Comparison of ENCODE assay signal across 31 cellular contexts in the genomic region with DNA sequence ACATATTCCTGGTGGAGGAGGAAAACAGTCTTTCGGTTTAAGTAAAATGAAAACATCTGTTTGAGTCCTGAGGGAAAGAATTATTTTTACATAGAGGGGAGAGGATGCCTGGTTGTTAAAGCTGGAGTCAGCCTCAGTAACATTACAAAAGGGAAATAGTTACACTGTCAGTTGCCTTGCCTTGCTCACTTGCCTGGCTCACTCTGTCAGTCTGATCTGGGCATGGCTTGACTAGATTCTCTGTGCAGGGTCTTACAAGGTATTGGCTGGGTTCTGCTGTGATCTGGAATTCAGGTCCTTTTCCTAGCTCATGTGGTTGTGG. TPM values are rescaled to one million over a fixed set of nuclear protein-coding genes. Genes with fewer than 3 reads are reported as not detected.
DNase-seq lines count a peak whose midpoint lies in the region; ATAC-seq, FAIRE-seq and TF ChIP-seq lines count a peak whose summit lies in the region.
"Had no signal": no experiment of that assay in that cellular context is flagged by ENCODE, and none has a peak within 500 bp of the region (broad histone marks: within the 10 kb centered on the region; RNA-seq: fewer than 3 reads in every experiment).

No MANE protein-coding gene starts in this region.

- no peak overlapping the region for H4K91ac ChIP-seq in H1 (replicated peaks; ENCODE audit: insufficient read length, low read length)

- no peak overlapping the region for H2BK12ac ChIP-seq in H1 (ENCODE audit: low read depth, low read length)

- POLR2A ChIA-PET in WTC11 (lab: Charles Lee) (no interaction called here), H1 (lab: Charles Lee; ENCODE audit: partially characterized antibody) (interaction anchor here (2.0 kb wide), 1 partner anchor 13 kb away, joined by 4 read pairs; no protein-coding TSS in a partner anchor)

- H3K23me2 ChIP-seq in H1 (ENCODE audit: low read depth, low read length), result no peaks in the 10 kb centered on the region

- H3K9me3 Mint-ChIP-seq in WTC11 (peaks cover 21% of the 10 kb centered on the region), neural progenitor cell (peaks cover 5% of the 10 kb centered on the region)
- H3K9me3 Mint-ChIP-seq: activated CD4-positive, alpha-beta memory T cell treated with anti-CD3 and anti-CD28 coated beads, Interleukin-2, amount 10 ng/mL, durations not matched to agents 7 days and 5 days; activated naive CD8-positive, alpha-beta T cell treated with anti-CD3 and anti-CD28 coated beads for 36 hours; effector memory CD8-positive, alpha-beta T cell had no signal

- H3K4me2 ChIP-seq in H1 (ENCODE audit: insufficient read depth in 1 of 2, low read depth in 2 of 2, low read length in 2 of 2), result no peak overlapping the region
- no peak overlapping the region for H3K4me2 ChIP-seq in neural progenitor cell

- H3K27me3 Mint-ChIP-seq in WTC11 (ENCODE audit: low read depth), result no peaks in the 10 kb centered on the region
- no peaks in the 10 kb centered on the region for H3K27me3 Mint-ChIP-seq in neural progenitor cell (ENCODE audit: insufficient read depth, low read depth)
- H3K27me3 Mint-ChIP-seq: activated naive CD8-positive, alpha-beta T cell treated with anti-CD3 and anti-CD28 coated beads for 36 hours; effector memory CD8-positive, alpha-beta T cell had no signal

- no peak overlapping the region for H3K23ac ChIP-seq in H1 (ENCODE audit: insufficient read length)

- H3K4me1 Mint-ChIP-seq in WTC11 (peaks cover 14% of the 10 kb centered on the region), neural progenitor cell (peaks cover 10% of the 10 kb centered on the region)
- H3K4me1 Mint-ChIP-seq: activated CD4-positive, alpha-beta memory T cell treated with anti-CD3 and anti-CD28 coated beads, Interleukin-2, amount 10 ng/mL, durations not matched to agents 7 days and 5 days had no signal

- in situ Hi-C loops in GM13977 (cut with MboI; ENCODE audit: low pct_unique_long_range_greater_than_20kb, low sequenced_read_pairs, unreplicated experiment), result no loop called here

- no peak overlapping the region for H4K5ac ChIP-seq in H1 (ENCODE audit: insufficient read length, low read depth, low read length)

- H2BK20ac ChIP-seq in H1 (ENCODE audit: low read length), result no peak overlapping the region

- H3K4me3 ChIP-seq in AG09309 (ENCODE audit: control insufficient read depth, low read depth, low read length) (no peak overlapping the region), H1 (ENCODE audit: extremely low read depth in 1 of 4, insufficient read depth in 2 of 4, low read depth in 3 of 4, low read length in 4 of 4) (no peak overlapping the region), neural progenitor cell (no peak overlapping the region), lower leg skin (ENCODE audit: low read depth, poor library complexity, severe bottlenecking) (no peak overlapping the region)
- H3K4me3 ChIP-seq: lower lobe of right lung had no signal

- peak; percentile 8 for DNase-seq in AG09309 (ENCODE audit: low read depth)
- DNase-seq in WTC11 (ENCODE audit: low spot score), result no peak
- no peak for DNase-seq in H1 (ENCODE audit: low read depth in 1 of 2, low spot score in 2 of 2)
- no peak for DNase-seq in neural progenitor cell (ENCODE audit: low spot score)
- no peak for DNase-seq in lower leg skin (ENCODE audit: low spot score in 2 of 2)
- DNase-seq in left cardiac atrium, result no peak
- no peak for DNase-seq in NCI-H187 (lab: John Stamatoyannopoulos, UW)
- DNase-seq in GM13977 (ENCODE audit: low spot score), result no peak
- DNase-seq: activated CD4-positive, alpha-beta memory T cell treated with anti-CD3 and anti-CD28 coated beads, Interleukin-2, amount 10 ng/mL, durations not matched to agents 7 days and 5 days; activated naive CD8-positive, alpha-beta T cell treated with anti-CD3 and anti-CD28 coated beads for 36 hours; C1 segment of cervical spinal cord; cerebellar nuclear complex; DND-41; effector memory CD8-positive, alpha-beta T cell; HCEC 1CT; IMR-90; islet precursor cell; lower lobe of right lung; NCI-H2081; NCI-H345; NCI-H774; Right ventricle myocardium superior; small intestine; stimulated activated CD4-positive, alpha-beta T cell treated with anti-CD3 and anti-CD28 coated beads, Interleukin-1b, Interleukin-23, amount 100 ng/mL, for 48 hours had no signal

- H2BK15ac ChIP-seq in H1 (ENCODE audit: low read length), result no peak overlapping the region

- CTCF ChIA-PET in WTC11 (lab: Charles Lee) (interaction anchor here (1.0 kb wide), 1 partner anchor 351 kb away, joined by 3 read pairs; no protein-coding TSS in a partner anchor), H1 (lab: Charles Lee; ENCODE audit: partially characterized antibody) (interaction anchor here (1.3 to 4.5 kb wide), 3 partner anchors 11 to 521 kb away, joined by 3 to 23 read pairs (median 7); no protein-coding TSS in a partner anchor)

- no peaks in the 10 kb centered on the region for H3K27me3 ChIP-seq in H1 (replicated peaks in 1 of 4; ENCODE audit: control insufficient read depth in 3 of 4, extremely low read depth in 1 of 4, insufficient read depth in 3 of 4, low read length in 3 of 4)
- H3K27me3 ChIP-seq in neural progenitor cell, result no peaks in the 10 kb centered on the region
- H3K27me3 ChIP-seq: neutrophil had no signal

- H3K56ac ChIP-seq in H1 (replicated peaks; ENCODE audit: insufficient read length, low read depth, low read length), result no peak overlapping the region

- H2AFZ ChIP-seq in H1 (ENCODE audit: low read length) (peak overlapping the region; percentile 58; the same call in 1 of the 2 replicates), neural progenitor cell (replicated peaks) (peak overlapping the region; percentile 42)

- TF ChIP-seq RAD21 in H1 (IDR thresholded peaks at IDR 0.05 in 1 of 2, conservative IDR thresholded peaks at IDR 0.05 in 1 of 2; ENCODE audit: low read depth in 2 of 2, low read length in 2 of 2), result no peak

- TF ChIP-seq POLR2A in H1 (IDR thresholded peaks at IDR 0.05; ENCODE audit: control extremely low read depth in 1 of 2, low read depth in 2 of 2, low read length in 2 of 2), result no peak
- TF ChIP-seq POLR2A in lower leg skin (IDR thresholded peaks at IDR 0.05), result no peak

- WGBS in H1 (ENCODE audit: extremely low coverage in 1 of 2, insufficient coverage in 1 of 2, insufficient read length in 1 of 2, insufficient replicate concordance in 2 of 2, low coverage in 1 of 2, low lambda C conversion rate in 2 of 2, missing lambda C conversion rate in 1 of 2), 2 experiments, result 82% methylated on average over 1 of the region's 1 CpG; no CpG with 5 or more reads in 1 of the 2 experiments
- WGBS in lower leg skin, 2 donors, result 47 to 70% methylated on average over 1 of the region's 1 CpG

- H4K20me1 ChIP-seq in H1 (replicated peaks in 1 of 2; ENCODE audit: control insufficient read depth in 1 of 2, insufficient read depth in 2 of 2, low read length in 2 of 2) (no peaks in the 10 kb centered on the region), neural progenitor cell (ENCODE audit: low read depth) (no peaks in the 10 kb centered on the region)

- H3F3A ChIP-seq in neural progenitor cell (ENCODE audit: low read depth), result no peaks in the 10 kb centered on the region

- no peak overlapping the region for H3K18ac ChIP-seq in H1 (ENCODE audit: extremely low read depth, low read length)

- H3K36me3 ChIP-seq in H1 (ENCODE audit: control insufficient read depth in 2 of 4, insufficient read depth in 4 of 4, low read length in 3 of 4), result no peaks in the 10 kb centered on the region
- H3K36me3 ChIP-seq in neural progenitor cell, result no peaks in the 10 kb centered on the region
- H3K36me3 ChIP-seq: lower lobe of right lung, neutrophil had no signal

- no peaks in the 10 kb centered on the region for H3K79me1 ChIP-seq in H1 (ENCODE audit: low read depth, low read length)

- peak; percentile 42 for FAIRE-seq in H1 (lab: Jason Lieb, UNC)
- FAIRE-seq: GM12892, small intestine, urothelium cell line had no signal

- ATAC-seq in WTC11 (peak; percentile 44), left cardiac atrium (no peak)
- ATAC-seq: effector memory CD8-positive, alpha-beta T cell; lower lobe of right lung had no signal

- H3K9me3 ChIP-seq in H1 (ENCODE audit: insufficient read depth in 2 of 2, low read depth in 1 of 2, low read length in 1 of 2) (no peaks in the 10 kb centered on the region; a peak in 1 of 4 replicates), neural progenitor cell (ENCODE audit: low read depth) (no peaks in the 10 kb centered on the region)
- H3K9me3 ChIP-seq: lower lobe of right lung, neutrophil had no signal

- no peak overlapping the region for H4K8ac ChIP-seq in H1 (ENCODE audit: extremely low read depth, insufficient read depth, low read length)

- no peak overlapping the region for H3K4ac ChIP-seq in H1 (replicated peaks; ENCODE audit: insufficient read length, low read depth, low read length)

- H3K9ac ChIP-seq in H1 (replicated peaks in 1 of 4; ENCODE audit: extremely low read depth in 1 of 4, low read depth in 3 of 4, low read length in 3 of 4) (no peak overlapping the region), neural progenitor cell (no peak overlapping the region)

- H2BK5ac ChIP-seq in H1 (ENCODE audit: low read depth, low read length), result no peak overlapping the region

- H2AK5ac ChIP-seq in H1 (ENCODE audit: low read depth, low read length), result no peak overlapping the region

- H3K36me3 Mint-ChIP-seq in WTC11 (no peaks in the 10 kb centered on the region; the same call in none of the 2 replicates), neural progenitor cell (no peaks in the 10 kb centered on the region)
- H3K36me3 Mint-ChIP-seq: activated naive CD8-positive, alpha-beta T cell treated with anti-CD3 and anti-CD28 coated beads for 36 hours had no signal

- no peak overlapping the region for H3K14ac ChIP-seq in H1 (ENCODE audit: insufficient read length)

- no peak overlapping the region for H3K27ac Mint-ChIP-seq in WTC11
- H3K27ac Mint-ChIP-seq in neural progenitor cell, result no peak overlapping the region
- H3K27ac Mint-ChIP-seq: activated CD4-positive, alpha-beta memory T cell treated with anti-CD3 and anti-CD28 coated beads, Interleukin-2, amount 10 ng/mL, durations not matched to agents 7 days and 5 days; activated naive CD8-positive, alpha-beta T cell treated with anti-CD3 and anti-CD28 coated beads for 36 hours; effector memory CD8-positive, alpha-beta T cell had no signal

- no peak overlapping the region for H2BK120ac ChIP-seq in H1 (replicated peaks; ENCODE audit: low read depth, low read length)

- H3K79me2 ChIP-seq in H1 (ENCODE audit: control insufficient read depth in 1 of 2, insufficient read depth in 2 of 2, low read length in 2 of 2) (no peaks in the 10 kb centered on the region), neural progenitor cell (ENCODE audit: low read depth) (no peaks in the 10 kb centered on the region)

- no peak overlapping the region for H3K4me3 Mint-ChIP-seq in WTC11
- no peak overlapping the region for H3K4me3 Mint-ChIP-seq in neural progenitor cell
- H3K4me3 Mint-ChIP-seq: activated CD4-positive, alpha-beta memory T cell treated with anti-CD3 and anti-CD28 coated beads, Interleukin-2, amount 10 ng/mL, durations not matched to agents 7 days and 5 days; activated naive CD8-positive, alpha-beta T cell treated with anti-CD3 and anti-CD28 coated beads for 36 hours; effector memory CD8-positive, alpha-beta T cell had no signal

- TF ChIP-seq CTCF in AG09309 (IDR thresholded peaks at IDR 0.05; ENCODE audit: control insufficient read depth, insufficient read depth, low read depth, low read length, missing control alignments) (no peak), WTC11 (IDR thresholded peaks at IDR 0.05) (no peak), H1 (IDR thresholded peaks at IDR 0.05; ENCODE audit: control extremely low read depth in 1 of 3, insufficient read depth in 1 of 3, low read depth in 1 of 3, low read length in 3 of 3) (no peak), neural progenitor cell (IDR thresholded peaks at IDR 0.05) (no peak), lower leg skin (IDR thresholded peaks at IDR 0.05) (no peak), GM13977 (IDR thresholded peaks at IDR 0.05; ENCODE audit: extremely low read depth, insufficient read depth, missing control alignments) (no peak)

- no peak for TF ChIP-seq EP300 in H1 (IDR thresholded peaks at IDR 0.05; ENCODE audit: borderline replicate concordance in 1 of 2, low read depth in 2 of 2, low read length in 2 of 2)

- H3K4me1 ChIP-seq in H1 (replicated peaks in 1 of 4; ENCODE audit: control insufficient read depth in 3 of 4, insufficient read depth in 4 of 4, low read length in 3 of 4) (peaks cover 0 to 5% (median 0%) of the 10 kb centered on the region in 4 experiments; a peak in 2 of 7 replicates), neural progenitor cell (peaks cover 6% of the 10 kb centered on the region)
- H3K4me1 ChIP-seq: lower lobe of right lung had no signal

- intact Hi-C loops in lower leg skin (cut with DNase I; ENCODE audit: low total_unique reads), result no loop called here
- intact Hi-C loops in left cardiac atrium (cut with DNase I), result no loop called here

- H3K27ac ChIP-seq in H1 (ENCODE audit: low read depth, low read length) (no peak overlapping the region), neural progenitor cell (no peak overlapping the region)
- H3K27ac ChIP-seq: lower lobe of right lung, neutrophil had no signal

RNA-seq across cellular contexts. Expression of gene UBE2U, which starts 8.4 kb away (rescaled TPM):
- total RNA-seq in WTC11 (2021) (not detected in 3 replicates), neural progenitor cell (ENCODE audit: low replicate concordance) (not detected in 2 replicates), lower leg skin (not detected), left cardiac atrium (not detected)
- total RNA-seq in H1 (2021; fragmentation: NEBNext Ultra II Directional; extraction: Animal tissue kit (Norgen Biotek cat#: 25700)), result not detected in 2 replicates
- polyA plus RNA-seq in H1 (2011; rRNA removed), result not detected in 2 replicates
- polyA plus RNA-seq in H1 (2011; cell fraction: cytosol; rRNA removed), result not detected
- polyA plus RNA-seq in H1 (2011; cell fraction: nucleus; rRNA removed), result not detected
- polyA plus RNA-seq in H1 (2012, experiment 1 of 2), result not detected in 4 replicates
- polyA plus RNA-seq in H1 (2012, experiment 2 of 2), result not detected
- not detected for polyA plus RNA-seq in H1 (2013, experiment 1 of 2)
- polyA plus RNA-seq in H1 (2013, experiment 2 of 2), result not detected
- not detected in 2 replicates for polyA minus RNA-seq in H1 (2011; rRNA and poly(A)+ RNA removed)
- polyA minus RNA-seq in H1 (2011; cell fraction: cytosol; rRNA and poly(A)+ RNA removed), result not detected
- polyA minus RNA-seq in H1 (2011; cell fraction: nucleus; rRNA and poly(A)+ RNA removed), result not detected
- total RNA-seq: A673; activated CD4-positive, alpha-beta memory T cell treated with anti-CD3 and anti-CD28 coated beads, Interleukin-2, amount 10 ng/mL, durations not matched to agents 7 days and 5 days; activated naive CD8-positive, alpha-beta T cell treated with anti-CD3 and anti-CD28 coated beads for 36 hours; glomerular endothelial cell; IMR-90; lower lobe of right lung; subcutaneous adipose tissue had no signal
- polyA plus RNA-seq: esophagus, IMR-90, small intestine had no signal
